Comparison of ENCODE assay signal across 8 cellular contexts in the genomic region with DNA sequence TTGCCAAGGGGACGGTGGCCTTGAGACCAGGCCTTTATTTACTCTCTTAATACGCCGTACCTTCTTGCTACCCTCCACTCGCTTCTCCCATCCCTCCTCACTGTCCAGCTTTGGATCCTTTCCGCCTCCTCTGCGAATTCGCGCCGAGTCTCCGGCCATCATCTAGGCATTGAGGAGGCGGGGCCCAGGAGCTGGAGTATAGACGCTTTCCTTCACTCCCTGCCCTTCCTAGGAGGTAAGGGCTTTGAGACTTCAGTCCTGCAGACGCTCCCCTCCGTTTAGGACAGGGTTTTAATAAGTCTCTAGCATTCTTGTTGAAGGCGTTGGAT. TPM values are rescaled to one million over a fixed set of nuclear protein-coding genes. Genes with fewer than 3 reads are reported as not detected.
A peak's percentile ranks its signal among the peaks of the same experiment; 100 is the strongest.
DNase-seq lines count a peak whose midpoint lies in the region; ATAC-seq and TF ChIP-seq lines count a peak whose summit lies in the region.

No MANE protein-coding gene starts in this region.

- DNase-seq in Daoy (ENCODE audit: low read depth): peak; percentile 26
- peak; percentile 19 for DNase-seq in HuH-7 (ENCODE audit: low spot score)
- DNase-seq in activated CD8-positive, alpha-beta memory T cell treated with anti-CD3 and anti-CD28 coated beads, Interleukin-2, amount 50 U/mL, for 4 hours: peak; percentile 18
- peak; percentile 21 for DNase-seq in foreskin melanocyte
- peak in 1 of 5 donors; percentile 20 for DNase-seq in ovary
- no peak for DNase-seq in NCI-H1694 treated with DMSO at 0.1 percent for 48 hours (lab: John Stamatoyannopoulos, UW)

- TF ChIP-seq CTCF in ovary (IDR thresholded peaks at IDR 0.05): no peak

- ATAC-seq in GM21367 (IDR thresholded peaks at IDR 0.05; ENCODE audit: unreplicated experiment) (peak; percentile 3), HG03469 (IDR thresholded peaks at IDR 0.05; ENCODE audit: unreplicated experiment) (no peak)

- H3K4me1 ChIP-seq in ovary (ENCODE audit: insufficient read depth): no peaks in the 10 kb centered on the region

- H3K4me3 ChIP-seq in ovary: peak overlapping the region; percentile 66

- WGBS in ovary, 3 donors: 0 to 1% (median 0%) methylated on average over 15 of the region's 15 CpGs

- no peaks in the 10 kb centered on the region for H3K36me3 ChIP-seq in ovary

- no peaks in the 10 kb centered on the region for H3K27me3 ChIP-seq in ovary

- no peak for TF ChIP-seq EP300 in ovary (IDR thresholded peaks at IDR 0.05)

- no peaks in the 10 kb centered on the region for H3K9me3 ChIP-seq in ovary

- TF ChIP-seq POLR2A in ovary (IDR thresholded peaks at IDR 0.05): no peak

- peak overlapping the region; percentile 1 to 86 for H3K27ac ChIP-seq in ovary

- intact Hi-C loops in ovary (cut with DNase I): no loop called here

RNA-seq across cellular contexts. Expression of gene TFAM, which starts 0.5 kb away (rescaled TPM):
- 53.5 and 84.8 TPM in 2 replicates for total RNA-seq in Daoy (2014; rRNA removed; shearing (Covaris generic))
- total RNA-seq in ovary: 10 to 100 TPM; 17.6 to 46.6 (median 38.2) TPM
- polyA plus RNA-seq in ovary: 10 to 100 TPM; 12.0 to 17.8 TPM

RNA-seq across cellular contexts. Expression of gene UBE2D1, which starts 50.9 kb away (rescaled TPM):
- total RNA-seq in Daoy (2014; rRNA removed; shearing (Covaris generic)): 11.7 and 15.5 TPM in 2 replicates
- 10 to 100 TPM; 11.6 to 18.0 (median 14.1) TPM for total RNA-seq in ovary
- polyA plus RNA-seq in ovary: 10 to 100 TPM in 1 of 2 donors, 1 to 10 TPM in 1; 9.8 to 20.1 TPM
